Comparison of ENCODE assay signal across 13 cellular contexts in genomic region chr11:113991170-113991569, GRCh38. TPM values are rescaled to one million over a fixed set of nuclear protein-coding genes. Genes with fewer than 3 reads are reported as not detected.
A peak's percentile ranks its signal among the peaks of the same experiment; 100 is the strongest.
DNase-seq lines count a peak whose midpoint lies in the region; TF ChIP-seq lines count a peak whose summit lies in the region.
"Had no signal": no experiment of that assay in that cellular context is flagged by ENCODE, and none has a peak within 500 bp of the region (broad histone marks: within the 10 kb centered on the region; RNA-seq: fewer than 3 reads in every experiment).

No MANE protein-coding gene starts in this region.

- H3K27me3 Mint-ChIP-seq in activated CD4-positive, alpha-beta T cell treated with anti-CD3 and anti-CD28 coated beads, Interleukin-2, amount 10 ng/mL, durations not matched to agents 7 days and 5 days = peaks cover 6% of the 10 kb centered on the region

- no peak for TF ChIP-seq CTCF in foreskin fibroblast (IDR thresholded peaks at IDR 0.05; ENCODE audit: low read depth, low read length)

- CTCF ChIA-PET in activated CD4-positive, alpha-beta T cell treated with anti-CD3 and anti-CD28 coated beads, Interleukin-2, amount 10 ng/mL, durations not matched to agents 7 days and 5 days (lab: Charles Lee) = interaction anchor here (0.7 to 1.2 kb wide), 2 partner anchors 95 to 272 kb away, joined by 3 read pairs; no protein-coding TSS in a partner anchor

- in situ Hi-C loops in SK-MEL-5 (cut with HindIII; ENCODE audit: low pct_unique_long_range_greater_than_20kb, low sequenced_read_pairs) = no loop called here

- peak; percentile 37 for DNase-seq in activated CD4-positive, alpha-beta T cell treated with anti-CD3 and anti-CD28 coated beads, Interleukin-2, amount 10 ng/mL, durations not matched to agents 7 days and 5 days
- DNase-seq in activated CD4-positive, alpha-beta T cell treated with anti-CD3 and anti-CD28 coated beads, Interleukin-2, amount 50 U/mL, for 1 hour = no peak
- DNase-seq in SK-MEL-5 (ENCODE audit: low read depth, low spot score) (peak; percentile 7), foreskin fibroblast (peak; percentile 15 to 63), CD1c-positive myeloid dendritic cell (ENCODE audit: extremely low spot score) (no peak), NCI-H2171 (lab: John Stamatoyannopoulos, UW) (no peak), GM19240 (ENCODE audit: insufficient read length, low spot score) (no peak)
- peak; percentile 1 for DNase-seq in stimulated activated CD8-positive, alpha-beta memory T cell treated with anti-CD3 and anti-CD28 coated beads, Interleukin-4, amount 100 ng/mL, for 24 hours (ENCODE audit: low read depth)
- DNase-seq: activated T-cell treated with anti-CD3 and anti-CD28 coated beads for 4 hours, gastrocnemius medialis, NCI-H774, pancreas had no signal

- H3K9me3 Mint-ChIP-seq in activated CD4-positive, alpha-beta T cell treated with anti-CD3 and anti-CD28 coated beads, Interleukin-2, amount 10 ng/mL, durations not matched to agents 7 days and 5 days = no peaks in the 10 kb centered on the region

- POLR2A ChIA-PET in activated CD4-positive, alpha-beta T cell treated with anti-CD3 and anti-CD28 coated beads, Interleukin-2, amount 10 ng/mL, durations not matched to agents 7 days and 5 days (lab: Charles Lee) = no interaction called here

- H3K27ac Mint-ChIP-seq in activated CD4-positive, alpha-beta T cell treated with anti-CD3 and anti-CD28 coated beads, Interleukin-2, amount 10 ng/mL, durations not matched to agents 7 days and 5 days = no peak overlapping the region

- no peak overlapping the region for H3K4me3 Mint-ChIP-seq in activated CD4-positive, alpha-beta T cell treated with anti-CD3 and anti-CD28 coated beads, Interleukin-2, amount 10 ng/mL, durations not matched to agents 7 days and 5 days
- H3K4me3 Mint-ChIP-seq: B cell had no signal

- no peak overlapping the region for H3K4me3 ChIP-seq in foreskin fibroblast (ENCODE audit: low read depth in 1 of 2, low read length in 2 of 2)
- H3K4me3 ChIP-seq: gastrocnemius medialis, pancreas had no signal

- no peaks in the 10 kb centered on the region for H3K36me3 Mint-ChIP-seq in activated CD4-positive, alpha-beta T cell treated with anti-CD3 and anti-CD28 coated beads, Interleukin-2, amount 10 ng/mL, durations not matched to agents 7 days and 5 days (ENCODE audit: low read depth)

- H3K4me1 Mint-ChIP-seq in activated CD4-positive, alpha-beta T cell treated with anti-CD3 and anti-CD28 coated beads, Interleukin-2, amount 10 ng/mL, durations not matched to agents 7 days and 5 days = peaks cover 8% of the 10 kb centered on the region

RNA-seq across cellular contexts. Expression of gene HTR3A, which starts 16.3 kb away (rescaled TPM):
- total RNA-seq in activated CD4-positive, alpha-beta T cell treated with anti-CD3 and anti-CD28 coated beads, Interleukin-2, amount 10 ng/mL, durations not matched to agents 7 days and 5 days = not detected
- not detected in 2 replicates for total RNA-seq in SK-MEL-5 (2014; rRNA removed; shearing (Covaris generic))
- not detected in 2 replicates for polyA plus RNA-seq in SK-MEL-5 (2015; cell fraction: cytosol; rRNA removed)
- polyA plus RNA-seq in SK-MEL-5 (2015; cell fraction: nucleus; rRNA removed) = not detected in 2 replicates
- total RNA-seq: gastrocnemius medialis had no signal

Comparison
In these comparisons a context has a peak if more than half of its experiments do, and no peak if none do; other contexts are left out.
1. DNase-seq: peak in activated CD4-positive, alpha-beta T cell treated with anti-CD3 and anti-CD28 coated beads, Interleukin-2, amount 10 ng/mL, durations not matched to agents 7 days and 5 days (single experiment), SK-MEL-5 (single experiment), foreskin fibroblast (2 of 2) and stimulated activated CD8-positive, alpha-beta memory T cell treated with anti-CD3 and anti-CD28 coated beads, Interleukin-4, amount 100 ng/mL, for 24 hours (single experiment); none in activated CD4-positive, alpha-beta T cell treated with anti-CD3 and anti-CD28 coated beads, Interleukin-2, amount 50 U/mL, for 1 hour (single experiment), CD1c-positive myeloid dendritic cell (single experiment), NCI-H2171 (single experiment) and GM19240 (single experiment).